19 cellular contexts compared by ENCODE assay signal in the genomic region with DNA sequence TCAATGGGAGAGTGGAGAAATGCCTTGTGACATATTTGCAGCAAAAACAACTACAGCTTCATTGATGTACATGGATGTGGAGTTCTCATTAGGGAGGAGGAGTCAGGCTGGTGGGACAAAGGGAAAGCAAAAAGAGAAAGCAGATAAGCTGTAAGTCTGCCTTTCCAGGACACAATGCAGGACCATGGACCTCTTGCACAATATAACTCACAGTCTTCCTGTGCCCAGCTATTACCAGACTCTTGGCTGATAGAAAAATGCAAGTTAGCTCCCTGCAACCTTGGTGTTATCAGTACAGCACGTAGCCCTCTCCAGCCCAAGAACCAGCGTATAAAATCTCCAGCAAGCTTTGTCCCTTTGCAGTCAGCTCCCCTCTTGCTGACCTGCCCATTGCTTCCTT.
A peak's percentile ranks its signal among the peaks of the same experiment; 100 is the strongest.
DNase-seq lines count a peak whose midpoint lies in the region; ATAC-seq, FAIRE-seq and TF ChIP-seq lines count a peak whose summit lies in the region.
"Had no signal": no experiment of that assay in that cellular context is flagged by ENCODE, and none has a peak within 500 bp of the region (broad histone marks: within the 10 kb centered on the region; RNA-seq: fewer than 3 reads in every experiment).

No MANE protein-coding gene starts in this region.

- peak; percentile 33 for ATAC-seq in Right ventricle myocardium superior (ENCODE audit: poor library complexity)
- peak; percentile 13; the same call in 1 of the 3 replicates for ATAC-seq in HepG2
- ATAC-seq in GM19035 (IDR thresholded peaks at IDR 0.05; ENCODE audit: unreplicated experiment): no peak
- ATAC-seq: PC-3 had no signal

- peaks cover 6% of the 10 kb centered on the region for H3K36me3 Mint-ChIP-seq in endodermal cell (ENCODE audit: low read depth)

- H3K4me3 ChIP-seq in endodermal cell (ENCODE audit: low read length): peak overlapping the region; percentile 60
- no peak overlapping the region for H3K4me3 ChIP-seq in HepG2 (replicated peaks in 1 of 3; ENCODE audit: insufficient read depth in 1 of 3, low read depth in 2 of 3, low read length in 3 of 3)
- H3K4me3 ChIP-seq in small intestine (ENCODE audit: low read depth in 1 of 2, low read length in 2 of 2): no peak overlapping the region

- no peak overlapping the region for H3K9ac ChIP-seq in endodermal cell (ENCODE audit: extremely low read depth, low read length, poor library complexity, severe bottlenecking)
- H3K9ac ChIP-seq in HepG2 (ENCODE audit: insufficient read depth, low read depth, low read length): no peak overlapping the region

- H3K27me3 Mint-ChIP-seq in endodermal cell (ENCODE audit: insufficient read depth): no peaks in the 10 kb centered on the region

- no peak overlapping the region for H3K4me2 ChIP-seq in HepG2 (ENCODE audit: low read depth, low read length)

- peaks cover 47% of the 10 kb centered on the region for H3K4me1 Mint-ChIP-seq in endodermal cell

- H3K36me3 ChIP-seq in endodermal cell (ENCODE audit: control insufficient read depth, insufficient read depth, low read length): no peaks in the 10 kb centered on the region
- no peaks in the 10 kb centered on the region for H3K36me3 ChIP-seq in HepG2 (replicated peaks in 1 of 2; ENCODE audit: control insufficient read depth in 1 of 2, insufficient read depth in 2 of 2, low read length in 2 of 2)
- H3K36me3 ChIP-seq in small intestine (ENCODE audit: control insufficient read depth in 2 of 2, insufficient read depth in 2 of 2, low read length in 2 of 2): no peaks in the 10 kb centered on the region

- H3K27me3 ChIP-seq in endodermal cell (ENCODE audit: control insufficient read depth, insufficient read depth, low read length, poor library complexity, severe bottlenecking) (no peaks in the 10 kb centered on the region), HepG2 (ENCODE audit: control insufficient read depth in 1 of 2, insufficient read depth in 2 of 2, low read length in 2 of 2) (peaks cover 6 to 58% of the 10 kb centered on the region in 2 experiments; a peak in 4 of 5 replicates), small intestine (ENCODE audit: control insufficient read depth in 2 of 2, insufficient read depth in 2 of 2, low read length in 2 of 2) (no peaks in the 10 kb centered on the region)

- in situ Hi-C loops in HepG2 (cut with HindIII; ENCODE audit: extremely low pct_ligation_motif_present, low pct_unique_long_range_greater_than_20kb): loop anchor here (25.0 kb wide), 1 partner anchor 523 kb away; the partner anchor contains the start of gene BCAS4

- TF ChIP-seq CTCF in endodermal cell (conservative IDR thresholded peaks at IDR 0.05): no peak
- no peak for TF ChIP-seq CTCF in HepG2 (CRISPR knock-in tag; IDR thresholded peaks at IDR 0.05)

- FAIRE-seq in HepG2 (lab: Jason Lieb, UNC): no peak
- FAIRE-seq in small intestine (lab: Jason Lieb, UNC): no peak
- FAIRE-seq: GM19239 had no signal

- no peak for TF ChIP-seq POLR2A in HepG2 (IDR thresholded peaks at IDR 0.05; ENCODE audit: insufficient read depth in 1 of 2, low read depth in 2 of 2, low read length in 2 of 2)

- H2AFZ ChIP-seq in HepG2 (ENCODE audit: low read length): no peak overlapping the region

- H3K27ac Mint-ChIP-seq in endodermal cell: no peak overlapping the region

- no peaks in the 10 kb centered on the region for H3K79me2 ChIP-seq in HepG2 (ENCODE audit: insufficient read depth, low read length)

- POLR2A ChIA-PET in HepG2 (lab: Yijun Ruan, JAX): interaction anchor here (1.0 kb wide), 1 partner anchor 352 kb away, joined by 3 read pairs; the partner anchor contains the start of genes DPM1 and MOCS3

- H3K9me3 ChIP-seq in endodermal cell (ENCODE audit: control insufficient read depth, low read length) (peaks cover 23% of the 10 kb centered on the region), HepG2 (ENCODE audit: low read length) (no peaks in the 10 kb centered on the region), small intestine (ENCODE audit: control insufficient read depth, low read depth) (no peaks in the 10 kb centered on the region)

- BruUV-seq in HepG2 (replicated peaks; lab: Mats Ljungman, UMichigan): no TSS peak

- TF ChIP-seq RAD21 in HepG2 (CRISPR knock-in tag; IDR thresholded peaks at IDR 0.05): no peak

- H3K4me1 ChIP-seq in endodermal cell (ENCODE audit: control insufficient read depth, insufficient read depth, low read length) (peaks cover 16% of the 10 kb centered on the region), HepG2 (ENCODE audit: insufficient read depth, low read length) (no peaks in the 10 kb centered on the region), small intestine (ENCODE audit: control insufficient read depth in 2 of 2, insufficient read depth in 1 of 2, low read depth in 1 of 2, low read length in 1 of 2) (no peaks in the 10 kb centered on the region)

- intact Hi-C loops in Right ventricle myocardium superior (cut with DNase I): no loop called here
- intact Hi-C loops in cardiac septum (cut with DNase I): no loop called here
- intact Hi-C loops in HepG2 (cut with micrococcal nuclease; ENCODE audit: unreplicated experiment): no loop called here

- no peaks in the 10 kb centered on the region for H4K20me1 ChIP-seq in HepG2 (ENCODE audit: insufficient read depth, low read length)

- peaks cover 22% of the 10 kb centered on the region for H3K9me3 Mint-ChIP-seq in endodermal cell

- H3K27ac ChIP-seq in endodermal cell (ENCODE audit: low read depth, low read length) (no peak overlapping the region), HepG2 (ENCODE audit: extremely low read length, insufficient read depth, low read length) (no peak overlapping the region), small intestine (ENCODE audit: low read depth in 1 of 2, low read length in 1 of 2) (no peak overlapping the region)
- H3K27ac ChIP-seq: 22Rv1 had no signal

- 90 to 95% methylated on average over 2 of the region's 2 CpGs for WGBS in endodermal cell (ENCODE audit: insufficient coverage in 1 of 2, insufficient read length in 1 of 2), 2 experiments
- 4% methylated on average over 2 of the region's 2 CpGs for WGBS in HepG2 (ENCODE audit: low lambda C conversion rate)
- WGBS in small intestine, 3 donors: 18 to 73% (median 46%) methylated on average over 2 of the region's 2 CpGs

- CTCF ChIA-PET in HepG2 (lab: Yijun Ruan, JAX; ENCODE audit: low intra/inter-chr PET ratio, low total read pairs): no interaction called here

- H3K4me3 Mint-ChIP-seq in endodermal cell: no peak overlapping the region

- DNase-seq in Right ventricle myocardium superior (no peak), cardiac septum (ENCODE audit: low spot score) (no peak), endodermal cell (no peak), HepG2 (ENCODE audit: low spot score) (no peak), small intestine (peak; percentile 27), NCI-H1048 (lab: John Stamatoyannopoulos, UW) (no peak), ecto neural progenitor cell (ENCODE audit: low spot score) (no peak)
- DNase-seq: DND-41, GDM1, HCEC 1CT, NCI-H187, NCI-H2227 treated with DMSO at 0.1 percent for 48 hours, NCI-H510A treated with DMSO at 0.1 percent for 48 hours, PC-3, RPMI8226, SIG-M5 had no signal

- TF ChIP-seq EP300 in HepG2 (IDR thresholded peaks at IDR 0.05; ENCODE audit: low read depth in 2 of 2, low read length in 2 of 2): no peak
- no peak for TF ChIP-seq EP300 in HepG2 (CRISPR knock-in tag; IDR thresholded peaks at IDR 0.05; ENCODE audit: borderline replicate concordance)

TF ChIP-seq in HepG2, 621 proteins besides CTCF, POLR2A, EP300 and RAD21:
- TF ChIP-seq CEBPG (CRISPR knock-in tag; IDR thresholded peaks at IDR 0.05): peak; percentile 59
- no peak for TF ChIP-seq ZNF343 (CRISPR knock-in tag; IDR thresholded peaks at IDR 0.05)
- TF ChIP-seq CEBPB (IDR thresholded peaks at IDR 0.05; ENCODE audit: borderline replicate concordance, low read depth, low read length): peak; percentile 88
- TF ChIP-seq SOX5 (CRISPR knock-in tag; IDR thresholded peaks at IDR 0.05; ENCODE audit: borderline replicate concordance): 0 out of 2 replicates have a peak, but pooled peaks have one; percentile 19
